In the genomic region with DNA sequence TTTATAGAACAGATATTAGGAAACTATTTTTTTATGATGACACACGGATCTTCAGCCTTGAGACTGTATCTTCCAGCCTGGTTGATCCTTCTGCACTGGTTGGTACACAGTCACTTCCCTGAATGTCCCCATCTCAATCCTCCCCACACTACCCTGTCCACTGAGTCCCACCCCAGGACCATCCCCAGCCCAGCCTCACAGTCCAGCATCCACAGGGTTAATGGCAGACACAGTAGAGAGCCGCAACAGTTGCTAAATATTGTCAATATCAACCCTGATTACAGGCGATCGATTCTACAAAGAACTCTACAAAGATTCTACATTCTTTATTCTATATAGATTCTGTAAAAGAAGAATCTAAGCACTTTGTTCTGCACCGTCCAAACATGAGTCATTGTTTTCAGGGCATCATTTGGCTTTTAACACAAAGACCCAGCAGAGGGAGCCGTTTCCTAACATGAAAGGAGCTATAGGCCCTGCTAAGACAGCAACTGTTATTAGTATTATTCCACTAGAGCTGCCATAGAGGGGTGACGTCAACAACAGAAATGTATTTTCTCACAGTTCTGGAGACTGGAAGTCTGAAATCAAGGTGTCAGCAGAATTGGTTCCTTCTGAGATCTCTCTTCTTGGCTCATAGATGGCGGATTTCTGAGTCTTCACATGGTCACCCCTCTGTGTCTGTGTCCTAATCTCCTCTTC, we compare ENCODE assay signal across 8 cellular contexts. TPM values are rescaled to one million over a fixed set of nuclear protein-coding genes. Genes with fewer than 3 reads are reported as not detected.
DNase-seq lines count a peak whose midpoint lies in the region; ATAC-seq and TF ChIP-seq lines count a peak whose summit lies in the region.

No MANE protein-coding gene starts in this region.

- no peaks in the 10 kb centered on the region for H3K27me3 ChIP-seq in Karpas-422 (ENCODE audit: low read length)
- no peaks in the 10 kb centered on the region for H3K27me3 ChIP-seq in PC-9 (ENCODE audit: insufficient read depth, low read depth)
- peaks cover 0 to 18% (median 7%) of the 10 kb centered on the region in 3 experiments for H3K27me3 ChIP-seq in neuronal stem cell (ENCODE audit: control insufficient read depth in 3 of 3, insufficient read depth in 3 of 3, low read depth in 1 of 3, low read length in 3 of 3)
- no peaks in the 10 kb centered on the region for H3K27me3 ChIP-seq in testis

- intact Hi-C loops in PC-9 (cut with micrococcal nuclease; ENCODE audit: unreplicated experiment) (loop anchor here (1.0 kb wide), 3 partner anchors 162 to 246 kb away; no protein-coding TSS in a partner anchor), testis (cut with DNase I; ENCODE audit: low total_unique reads) (loop anchor here (5.0 kb wide), 1 partner anchor 243 kb away; no protein-coding TSS in a partner anchor)

- H3K79me2 ChIP-seq in Karpas-422 (ENCODE audit: low read length) = no peaks in the 10 kb centered on the region
- no peaks in the 10 kb centered on the region for H3K79me2 ChIP-seq in PC-9 (ENCODE audit: low read depth)

- no peaks in the 10 kb centered on the region for H3K79me1 ChIP-seq in neuronal stem cell (ENCODE audit: low read depth, low read length)

- BruUV-seq in PC-9 (replicated peaks; lab: Mats Ljungman, UMichigan) = no TSS peak

- H3K4ac ChIP-seq in neuronal stem cell (ENCODE audit: low read length) = no peak overlapping the region

- H2AFZ ChIP-seq in Karpas-422 (ENCODE audit: low read length) (no peak overlapping the region), PC-9 (no peak overlapping the region), neuronal stem cell (ENCODE audit: low read length) (no peak overlapping the region)

- H4K20me1 ChIP-seq in Karpas-422 (ENCODE audit: insufficient read depth, low read depth, low read length) (no peaks in the 10 kb centered on the region), PC-9 (ENCODE audit: insufficient read depth) (no peaks in the 10 kb centered on the region)

- H3K4me1 ChIP-seq in Karpas-422 (ENCODE audit: low read length) (peaks cover 16% of the 10 kb centered on the region), PC-9 (replicated peaks; ENCODE audit: insufficient read depth) (peaks cover 13% of the 10 kb centered on the region), neuronal stem cell (ENCODE audit: control insufficient read depth in 2 of 2, insufficient read depth in 1 of 2, low read depth in 1 of 2, low read length in 2 of 2) (peaks cover 1 to 2% of the 10 kb centered on the region in 2 donors), testis (peaks cover 46% of the 10 kb centered on the region)

- H3K9ac ChIP-seq in Karpas-422 (ENCODE audit: low read length) (no peak overlapping the region), neuronal stem cell (ENCODE audit: low read depth, low read length, poor library complexity) (no peak overlapping the region)

- H3K36me3 ChIP-seq in Karpas-422 (ENCODE audit: insufficient read depth, low read length) (no peaks in the 10 kb centered on the region), PC-9 (ENCODE audit: low read depth) (no peaks in the 10 kb centered on the region), neuronal stem cell (replicated peaks in 1 of 2; ENCODE audit: control insufficient read depth in 2 of 2, insufficient read depth in 2 of 2, low read length in 2 of 2) (no peaks in the 10 kb centered on the region), testis (ENCODE audit: low read depth, missing control alignments) (no peaks in the 10 kb centered on the region)

- H2BK12ac ChIP-seq in neuronal stem cell (ENCODE audit: low read length) = no peak overlapping the region

- H2BK5ac ChIP-seq in neuronal stem cell (ENCODE audit: low read length) = no peak overlapping the region

- no peak overlapping the region for H3K27ac ChIP-seq in Karpas-422 (ENCODE audit: low read length)
- no peak overlapping the region for H3K27ac ChIP-seq in PC-9
- no peak overlapping the region for H3K27ac ChIP-seq in neuronal stem cell (replicated peaks; ENCODE audit: low read length)
- peak overlapping the region; percentile 58 to 71 for H3K27ac ChIP-seq in testis

- no peaks in the 10 kb centered on the region for H3K9me2 ChIP-seq in Karpas-422 (replicated peaks; ENCODE audit: insufficient read depth, low read length)
- no peaks in the 10 kb centered on the region for H3K9me2 ChIP-seq in PC-9 (ENCODE audit: insufficient read depth)

- H3K4me2 ChIP-seq in Karpas-422 (ENCODE audit: low read depth, low read length, poor library complexity, severe bottlenecking) (peak overlapping the region; percentile 32), PC-9 (no peak overlapping the region), neuronal stem cell (ENCODE audit: insufficient read depth, low read length, poor library complexity, severe bottlenecking) (no peak overlapping the region)

- peak; percentile 57 for ATAC-seq in GM21717 (IDR thresholded peaks at IDR 0.05; ENCODE audit: unreplicated experiment)

- no peak overlapping the region for H2AK5ac ChIP-seq in neuronal stem cell (ENCODE audit: low read depth, low read length)

- no peak overlapping the region for H3K14ac ChIP-seq in neuronal stem cell (ENCODE audit: low read length)

- H3K23ac ChIP-seq in neuronal stem cell (ENCODE audit: low read depth, low read length, poor library complexity) = no peak overlapping the region

- H3F3A ChIP-seq in PC-9 (ENCODE audit: insufficient read depth, low read depth) = peaks cover 8% of the 10 kb centered on the region; the same call in 1 of the 2 replicates

- WGBS in neuronal stem cell (ENCODE audit: extremely low coverage in 2 of 2, insufficient read length in 2 of 2, insufficient replicate concordance in 1 of 2), 2 donors = no CpG with 5 or more reads among the region's 8 CpGs
- WGBS in testis, 2 donors = 23 to 35% methylated on average over 8 of the region's 8 CpGs

- H3K18ac ChIP-seq in neuronal stem cell (ENCODE audit: low read length) = no peak overlapping the region

- H2BK120ac ChIP-seq in neuronal stem cell (ENCODE audit: low read depth, low read length) = no peak overlapping the region

- no peak for TF ChIP-seq POLR2A in testis (IDR thresholded peaks at IDR 0.05)

- H2BK15ac ChIP-seq in neuronal stem cell (ENCODE audit: low read length) = no peak overlapping the region

- H4K8ac ChIP-seq in neuronal stem cell (ENCODE audit: low read depth, low read length) = no peak overlapping the region

- no peak overlapping the region for H4K91ac ChIP-seq in neuronal stem cell (ENCODE audit: low read depth, low read length, poor library complexity)

- peak; percentile 88 for DNase-seq in DMS53 treated with DMSO at 0.1 percent for 48 hours (lab: John Stamatoyannopoulos, UW; ENCODE audit: unreplicated experiment)
- peak; percentile 95 for DNase-seq in Karpas-422
- peak; percentile 64 to 80 for DNase-seq in PC-9
- peak; percentile 80 for DNase-seq in activated T-cell treated with anti-CD3 and anti-CD28 coated beads, Interleukin-2, amount 50 U/mL, for 48 hours
- DNase-seq in fibroblast of mammary gland (ENCODE audit: low read depth) = peak; percentile 95
- DNase-seq in neuronal stem cell (ENCODE audit: low spot score) = peak; percentile 72
- peak; percentile 93 for DNase-seq in testis

- peak; percentile 79 for TF ChIP-seq CTCF in PC-9 (conservative IDR thresholded peaks at IDR 0.05)
- peak; percentile 81 for TF ChIP-seq CTCF in fibroblast of mammary gland (conservative IDR thresholded peaks at IDR 0.05; ENCODE audit: control insufficient read depth, insufficient read depth, low read depth, low read length)
- peak; percentile 62 to 84 (median 83) for TF ChIP-seq CTCF in testis (IDR thresholded peaks at IDR 0.05)

- H3K9me3 ChIP-seq in Karpas-422 (ENCODE audit: low read length) = no peaks in the 10 kb centered on the region
- H3K9me3 ChIP-seq in PC-9 (ENCODE audit: insufficient read depth, low read depth) = no peaks in the 10 kb centered on the region
- H3K9me3 ChIP-seq in neuronal stem cell (replicated peaks in 1 of 2; ENCODE audit: control insufficient read depth in 2 of 2, insufficient read depth in 1 of 2, low read depth in 1 of 2, low read length in 2 of 2) = no peaks in the 10 kb centered on the region
- no peaks in the 10 kb centered on the region for H3K9me3 ChIP-seq in testis

- H3K4me3 ChIP-seq in Karpas-422 (ENCODE audit: low read length) = no peak overlapping the region
- no peak overlapping the region for H3K4me3 ChIP-seq in PC-9
- no peak overlapping the region for H3K4me3 ChIP-seq in fibroblast of mammary gland (ENCODE audit: control insufficient read depth, low read depth, low read length)
- H3K4me3 ChIP-seq in neuronal stem cell (ENCODE audit: low read length in 2 of 2) = no peak overlapping the region
- no peak overlapping the region for H3K4me3 ChIP-seq in testis

- POLR2A ChIA-PET in PC-9 (lab: Charles Lee; ENCODE audit: unreplicated experiment) = interaction anchor here (0.5 to 0.7 kb wide), 2 partner anchors 181 to 1412 kb away, joined by 3 to 4 read pairs; no protein-coding TSS in a partner anchor

- CTCF ChIA-PET in PC-9 (lab: Charles Lee) = interaction anchor here (0.5 to 1.0 kb wide), 8 partner anchors 44 to 406 kb away, joined by 3 to 7 read pairs (median 4); a partner anchor contains a TSS

RNA-seq across cellular contexts. Expression of a gene that starts 30.1 kb away (rescaled TPM):
- total RNA-seq in Karpas-422 (2014; rRNA removed; shearing (Covaris generic); ENCODE audit: low replicate concordance) = 10.2 and 25.3 TPM in 2 replicates
- total RNA-seq in PC-9 (2021) = 8.5 and 10.3 TPM in 2 replicates
- 14.2 TPM for polyA plus RNA-seq in neuronal stem cell (2013, experiment 1 of 2)
- 14.2 TPM for polyA plus RNA-seq in neuronal stem cell (2013, experiment 2 of 2)
- 10 to 100 TPM in 1 of 2 donors, 1 to 10 TPM in 1; 8.6 to 13.1 TPM for total RNA-seq in testis
- 10.7 TPM for polyA plus RNA-seq in testis (ENCODE audit: insufficient read depth, low read depth, low replicate concordance)

Comparison
In these comparisons a context has a peak if more than half of its experiments do, and no peak if none do; other contexts are left out.
1. H3K27ac ChIP-seq: peak in testis (2 of 2); none in Karpas-422 (single experiment), PC-9 (single experiment) and neuronal stem cell (single experiment).
2. Peak in every context shown above with its lines, with median percentiles within 50 percentile points of each other: DNase-seq and CTCF ChIP-seq.